In genomic region chr1:19643602-19644419, GRCh38 we compare ENCODE assay signal across 8 cellular contexts. TPM values are rescaled to one million over a fixed set of nuclear protein-coding genes. Genes with fewer than 3 reads are reported as not detected.
DNase-seq lines count a peak whose midpoint lies in the region; ATAC-seq and TF ChIP-seq lines count a peak whose summit lies in the region.

Gene NBL1, plus strand, starts transcription at chr1:19644311. Its CDS starts 10,720 bp downstream, at chr1:19655031.

- ATAC-seq in foreskin keratinocyte (peak; percentile 42), HG02798 (IDR thresholded peaks at IDR 0.05; ENCODE audit: poor library complexity, unreplicated experiment) (no peak)

- H3K36me3 Mint-ChIP-seq in neural crest cell (ENCODE audit: low read depth) = no peaks in the 10 kb centered on the region

- H3K36me3 ChIP-seq in Peyer's patch = no peaks in the 10 kb centered on the region
- H3K36me3 ChIP-seq in subcutaneous abdominal adipose tissue (ENCODE audit: control insufficient read depth in 5 of 5, insufficient read depth in 5 of 5, low read length in 5 of 5) = no peaks in the 10 kb centered on the region

- H3K9me3 ChIP-seq in Peyer's patch = no peaks in the 10 kb centered on the region
- H3K9me3 ChIP-seq in subcutaneous abdominal adipose tissue (ENCODE audit: control insufficient read depth in 5 of 5, low read length in 5 of 5) = no peaks in the 10 kb centered on the region

- TF ChIP-seq CTCF in Peyer's patch (IDR thresholded peaks at IDR 0.05) (peak in 2 of 6 experiments; percentile 1 to 11), foreskin keratinocyte (conservative IDR thresholded peaks at IDR 0.05) (no peak), neural crest cell (conservative IDR thresholded peaks at IDR 0.05) (no peak)

- H3K27ac Mint-ChIP-seq in neural crest cell (ENCODE audit: unreplicated experiment) = peak within 1 kb of the TSS; percentile 87

- H3K27ac ChIP-seq in Peyer's patch (peak within 1 kb of the TSS; percentile 75 to 99 (median 95)), foreskin keratinocyte (peak within 1 kb of the TSS; percentile 20), subcutaneous abdominal adipose tissue (ENCODE audit: low read depth, low read length) (peak within 1 kb of the TSS; percentile 94)

- H3K4me3 ChIP-seq in Peyer's patch = peak within 1 kb of the TSS; percentile 63 to 91 (median 80)
- peak within 1 kb of the TSS; percentile 77 to 94 (median 94) for H3K4me3 ChIP-seq in subcutaneous abdominal adipose tissue (ENCODE audit: low read depth in 1 of 5, low read length in 5 of 5)

- peaks cover 0 to 48% (median 9%) of the 10 kb centered on the region in 4 donors for H3K4me1 ChIP-seq in Peyer's patch
- H3K4me1 ChIP-seq in foreskin keratinocyte = peaks cover 2% of the 10 kb centered on the region
- H3K4me1 ChIP-seq in subcutaneous abdominal adipose tissue (ENCODE audit: control insufficient read depth in 5 of 5, insufficient read depth in 5 of 5, low read length in 5 of 5) = peaks cover 7 to 51% (median 45%) of the 10 kb centered on the region in 5 donors

- peak; percentile 74 for DNase-seq in NCI-H2227 (lab: John Stamatoyannopoulos, UW; ENCODE audit: unreplicated experiment)
- no peak for DNase-seq in NCI-H2227 treated with DMSO at 0.1 percent for 48 hours (lab: John Stamatoyannopoulos, UW)
- peak; percentile 34 to 90 (median 84) for DNase-seq in Peyer's patch
- peak; percentile 44 for DNase-seq in activated gamma-delta T cell (lab: John Stamatoyannopoulos, UW)
- no peak for DNase-seq in foreskin keratinocyte
- DNase-seq in neural crest cell (ENCODE audit: low read depth, low spot score) = no peak

- peak within 1 kb of the TSS; percentile 48 to 96 (median 89) for H3K9ac ChIP-seq in subcutaneous abdominal adipose tissue (ENCODE audit: low read length in 5 of 5)

- H3K4me1 Mint-ChIP-seq in neural crest cell = peaks cover 8% of the 10 kb centered on the region

- H3K27me3 ChIP-seq in Peyer's patch = no peaks in the 10 kb centered on the region
- no peaks in the 10 kb centered on the region for H3K27me3 ChIP-seq in foreskin keratinocyte
- H3K27me3 ChIP-seq in subcutaneous abdominal adipose tissue (ENCODE audit: control insufficient read depth in 5 of 5, insufficient read depth in 4 of 5, low read length in 5 of 5) = no peaks in the 10 kb centered on the region

- peak within 1 kb of the TSS; percentile 93 for H3K4me3 Mint-ChIP-seq in neural crest cell

- peak in 1 of 2 donors; percentile 78 for TF ChIP-seq POLR2A in Peyer's patch (IDR thresholded peaks at IDR 0.05)

- no peaks in the 10 kb centered on the region for H3K9me3 Mint-ChIP-seq in neural crest cell

- peaks cover 68% of the 10 kb centered on the region for H3K27me3 Mint-ChIP-seq in neural crest cell (ENCODE audit: low read depth)

RNA-seq across cellular contexts. Expression of gene NBL1, which starts in this region (rescaled TPM):
- total RNA-seq in Peyer's patch (100 to 1,000 TPM; 187 to 348 (median 289) TPM), foreskin keratinocyte (93.4 and 105 TPM in 2 replicates), neural crest cell (7.0 and 7.8 TPM in 2 replicates)
- polyA plus RNA-seq in foreskin keratinocyte = 119 and 130 TPM in 2 replicates

Comparison
In these comparisons a context has a peak if more than half of its experiments do, and no peak if none do; other contexts are left out.
1. RNA of gene NBL1 (total RNA-seq): 187 to 348 TPM in Peyer's patch and 93.4 to 105 TPM in foreskin keratinocyte; 7.0 to 7.8 TPM in neural crest cell; every median in the first group is over 10 times any median in the second.
2. DNase-seq: peak in NCI-H2227 (single experiment), Peyer's patch (3 of 3) and activated gamma-delta T cell (single experiment); none in NCI-H2227 treated with DMSO at 0.1 percent for 48 hours (single experiment), foreskin keratinocyte (0 of 2) and neural crest cell (single experiment).
3. H3K27ac ChIP-seq: peak in every context shown above with its lines; median percentile 95 in Peyer's patch; 94 in subcutaneous abdominal adipose tissue; 20 in foreskin keratinocyte.